In genomic region chr3:190772831-190773230, GRCh38 we compare ENCODE assay signal across 35 cellular contexts.
"Had no signal": no experiment of that assay in that cellular context is flagged by ENCODE, and none has a peak within 500 bp of the region (broad histone marks: within the 10 kb centered on the region; RNA-seq: fewer than 3 reads in every experiment).

No MANE protein-coding gene starts in this region.

- H3K27ac ChIP-seq: ascending aorta, cardiac muscle cell, VCaP had no signal

- ATAC-seq: activated CD8-positive, alpha-beta T cell treated with anti-CD3 and anti-CD28 coated beads for 36 hours; activated naive CD8-positive, alpha-beta T cell treated with anti-CD3 and anti-CD28 coated beads, Interleukin-2, amount 50 U/mL, for 24 hours; activated T-cell treated with anti-CD3 and anti-CD28 coated beads, Interleukin-2, amount 50 U/mL, for 4 hours had no signal

- H3K4me1 Mint-ChIP-seq: activated B cell treated with CpG ODN at 0.5 μM for 24 hours; activated CD4-positive, alpha-beta T cell treated with anti-CD3 and anti-CD28 coated beads, Interleukin-2, amount 10 ng/mL, durations not matched to agents 24 days and 14 days; activated naive CD4-positive, alpha-beta T cell treated with anti-CD3 and anti-CD28 coated beads, Interleukin-2, amount 10 ng/mL, durations not matched to agents 7 days and 5 days; activated naive CD4-positive, alpha-beta T cell treated with anti-CD3 and anti-CD28 coated beads, Interleukin-2, amount 50 U/mL, for 24 hours; activated naive CD8-positive, alpha-beta T cell treated with anti-CD3 and anti-CD28 coated beads, Interleukin-2, amount 10 ng/mL, durations not matched to agents 7 days and 5 days; activated naive CD8-positive, alpha-beta T cell treated with anti-CD3 and anti-CD28 coated beads, Interleukin-2, amount 50 U/mL, for 24 hours; brain; central memory CD8-positive, alpha-beta T cell had no signal

- DNase-seq: activated B cell treated with CpG ODN at 0.5 μM for 24 hours; activated CD4-positive, alpha-beta memory T cell treated with anti-CD3 and anti-CD28 coated beads for 36 hours; activated CD4-positive, alpha-beta T cell treated with anti-CD3 and anti-CD28 coated beads for 4 hours; activated CD4-positive, alpha-beta T cell treated with anti-CD3 and anti-CD28 coated beads, Interleukin-2, amount 10 ng/mL, durations not matched to agents 24 days and 14 days; activated CD4-positive, alpha-beta T cell treated with anti-CD3 and anti-CD28 coated beads, Interleukin-2, amount 50 U/mL, for 1 hour; activated CD4-positive, alpha-beta T cell treated with anti-CD3 and anti-CD28 coated beads, Interleukin-2, amount 50 U/mL, for 4 hours; activated CD4-positive, CD25-positive, alpha-beta regulatory T cell treated with anti-CD3 and anti-CD28 coated beads, Interleukin-2, amount 50 U/mL, for 72 hours; activated CD8-positive, alpha-beta memory T cell treated with anti-CD3 and anti-CD28 coated beads, Interleukin-2, amount 50 U/mL, for 4 hours; activated CD8-positive, alpha-beta T cell treated with anti-CD3 and anti-CD28 coated beads for 36 hours; activated effector memory CD4-positive, alpha-beta T cell treated with Interleukin-2 at 50 U/mL for 16 hours; activated gamma-delta T cell; activated naive CD4-positive, alpha-beta T cell treated with anti-CD3 and anti-CD28 coated beads, Interleukin-2, amount 10 ng/mL, durations not matched to agents 7 days and 5 days; activated naive CD4-positive, alpha-beta T cell treated with Interleukin-2 at 50 U/mL for 16 hours; activated naive CD8-positive, alpha-beta T cell treated with anti-CD3 and anti-CD28 coated beads, Interleukin-2, amount 10 ng/mL, durations not matched to agents 7 days and 5 days; activated naive CD8-positive, alpha-beta T cell treated with anti-CD3 and anti-CD28 coated beads, Interleukin-2, amount 50 U/mL, for 24 hours; activated T-cell treated with anti-CD3 and anti-CD28 coated beads for 4 hours; activated T-cell treated with anti-CD3 and anti-CD28 coated beads, Interleukin-2, amount 50 U/mL, for 1 hour; activated T-cell treated with anti-CD3 and anti-CD28 coated beads, Interleukin-2, amount 50 U/mL, for 4 hours; amygdala; anterior cingulate cortex; caudate nucleus; cerebellar nuclear complex; T-helper 1 cell; T-helper 2 cell; T-helper 9 cell had no signal

- H3K9me3 ChIP-seq: ascending aorta had no signal

- H3K27me3 ChIP-seq: ascending aorta, cardiac muscle cell had no signal

- H3K4me1 ChIP-seq: ascending aorta had no signal

- H3K4me3 ChIP-seq: ascending aorta, cardiac muscle cell had no signal

- H3K27ac Mint-ChIP-seq: activated B cell treated with CpG ODN at 0.5 μM for 24 hours; activated CD4-positive, alpha-beta memory T cell treated with anti-CD3 and anti-CD28 coated beads for 36 hours; activated CD4-positive, alpha-beta T cell treated with anti-CD3 and anti-CD28 coated beads, Interleukin-2, amount 10 ng/mL, durations not matched to agents 24 days and 14 days; activated CD8-positive, alpha-beta T cell treated with anti-CD3 and anti-CD28 coated beads for 36 hours; activated naive CD4-positive, alpha-beta T cell treated with anti-CD3 and anti-CD28 coated beads, Interleukin-2, amount 10 ng/mL, durations not matched to agents 7 days and 5 days; activated naive CD4-positive, alpha-beta T cell treated with anti-CD3 and anti-CD28 coated beads, Interleukin-2, amount 50 U/mL, for 24 hours; activated naive CD8-positive, alpha-beta T cell; activated naive CD8-positive, alpha-beta T cell treated with anti-CD3 and anti-CD28 coated beads, Interleukin-2, amount 10 ng/mL, durations not matched to agents 7 days and 5 days; activated naive CD8-positive, alpha-beta T cell treated with anti-CD3 and anti-CD28 coated beads, Interleukin-2, amount 50 U/mL, for 24 hours; activated T-helper 2 cell treated with anti-CD3 and anti-CD28 coated beads, Interferon-gamma antibody, Interleukin-2, Interleukin-4, amounts not matched to agents 10 μg/mL and 5 μg/mL and 100 μg/mL, durations not matched to agents 14 hours and 24 hours and 36 hours; brain; T-helper 1 cell treated with Interleukin-12 subunit alpha and Interleukin-12 subunit beta and Interleukin-4 antibody, amounts not matched to agents 30 μg/mL and 1 μg/mL, for 36 hours; T-helper 2 cell treated with Interferon-gamma antibody and Interleukin-4, amounts not matched to agents 5 μg/mL and 100 μg/mL, for 36 hours had no signal

- H3K4me3 Mint-ChIP-seq: activated B cell treated with CpG ODN at 0.5 μM for 24 hours; activated CD4-positive, alpha-beta memory T cell treated with anti-CD3 and anti-CD28 coated beads for 36 hours; activated CD4-positive, alpha-beta T cell treated with anti-CD3 and anti-CD28 coated beads, Interleukin-2, amount 10 ng/mL, durations not matched to agents 24 days and 14 days; activated CD8-positive, alpha-beta T cell treated with anti-CD3 and anti-CD28 coated beads for 36 hours; activated naive CD4-positive, alpha-beta T cell treated with anti-CD3 and anti-CD28 coated beads, Interleukin-2, amount 10 ng/mL, durations not matched to agents 7 days and 5 days; activated naive CD4-positive, alpha-beta T cell treated with anti-CD3 and anti-CD28 coated beads, Interleukin-2, amount 50 U/mL, for 24 hours; activated naive CD8-positive, alpha-beta T cell; activated naive CD8-positive, alpha-beta T cell treated with anti-CD3 and anti-CD28 coated beads, Interleukin-2, amount 10 ng/mL, durations not matched to agents 7 days and 5 days; activated naive CD8-positive, alpha-beta T cell treated with anti-CD3 and anti-CD28 coated beads, Interleukin-2, amount 50 U/mL, for 24 hours; activated T-cell treated with anti-CD3 and anti-CD28 coated beads, Interleukin-2, amount 50 U/mL, for 4 hours; brain; central memory CD8-positive, alpha-beta T cell; T-helper 1 cell treated with Interleukin-12 subunit alpha and Interleukin-12 subunit beta and Interleukin-4 antibody, amounts not matched to agents 30 μg/mL and 1 μg/mL, for 36 hours; T-helper 2 cell treated with Interferon-gamma antibody and Interleukin-4, amounts not matched to agents 5 μg/mL and 100 μg/mL, for 36 hours had no signal

- H3K9me3 Mint-ChIP-seq: activated CD4-positive, alpha-beta T cell treated with anti-CD3 and anti-CD28 coated beads, Interleukin-2, amount 10 ng/mL, durations not matched to agents 24 days and 14 days; activated naive CD4-positive, alpha-beta T cell treated with anti-CD3 and anti-CD28 coated beads, Interleukin-2, amount 10 ng/mL, durations not matched to agents 7 days and 5 days; activated T-helper 2 cell treated with anti-CD3 and anti-CD28 coated beads, Interferon-gamma antibody, Interleukin-2, Interleukin-4, amounts not matched to agents 10 μg/mL and 5 μg/mL and 100 μg/mL, durations not matched to agents 14 hours and 24 hours and 36 hours; T-helper 1 cell treated with Interleukin-12 subunit alpha and Interleukin-12 subunit beta and Interleukin-4 antibody, amounts not matched to agents 30 μg/mL and 1 μg/mL, for 36 hours; T-helper 2 cell treated with Interferon-gamma antibody and Interleukin-4, amounts not matched to agents 5 μg/mL and 100 μg/mL, for 36 hours had no signal

- H3K27me3 Mint-ChIP-seq: activated B cell treated with CpG ODN at 0.5 μM for 24 hours; activated CD4-positive, alpha-beta memory T cell treated with anti-CD3 and anti-CD28 coated beads for 36 hours; activated CD4-positive, alpha-beta T cell treated with anti-CD3 and anti-CD28 coated beads, Interleukin-2, amount 10 ng/mL, durations not matched to agents 24 days and 14 days; activated CD8-positive, alpha-beta T cell treated with anti-CD3 and anti-CD28 coated beads for 36 hours; activated naive CD4-positive, alpha-beta T cell treated with anti-CD3 and anti-CD28 coated beads, Interleukin-2, amount 10 ng/mL, durations not matched to agents 7 days and 5 days; activated naive CD4-positive, alpha-beta T cell treated with anti-CD3 and anti-CD28 coated beads, Interleukin-2, amount 50 U/mL, for 24 hours; activated naive CD8-positive, alpha-beta T cell; activated naive CD8-positive, alpha-beta T cell treated with anti-CD3 and anti-CD28 coated beads, Interleukin-2, amount 50 U/mL, for 24 hours; brain; central memory CD8-positive, alpha-beta T cell had no signal

- H3K36me3 ChIP-seq: ascending aorta, cardiac muscle cell had no signal

- H3K36me3 Mint-ChIP-seq: activated CD4-positive, alpha-beta memory T cell treated with anti-CD3 and anti-CD28 coated beads for 36 hours; activated naive CD4-positive, alpha-beta T cell treated with anti-CD3 and anti-CD28 coated beads, Interleukin-2, amount 10 ng/mL, durations not matched to agents 7 days and 5 days; activated naive CD4-positive, alpha-beta T cell treated with anti-CD3 and anti-CD28 coated beads, Interleukin-2, amount 50 U/mL, for 24 hours; activated naive CD8-positive, alpha-beta T cell; activated naive CD8-positive, alpha-beta T cell treated with anti-CD3 and anti-CD28 coated beads, Interleukin-2, amount 10 ng/mL, durations not matched to agents 7 days and 5 days; brain had no signal
